In the genomic region with DNA sequence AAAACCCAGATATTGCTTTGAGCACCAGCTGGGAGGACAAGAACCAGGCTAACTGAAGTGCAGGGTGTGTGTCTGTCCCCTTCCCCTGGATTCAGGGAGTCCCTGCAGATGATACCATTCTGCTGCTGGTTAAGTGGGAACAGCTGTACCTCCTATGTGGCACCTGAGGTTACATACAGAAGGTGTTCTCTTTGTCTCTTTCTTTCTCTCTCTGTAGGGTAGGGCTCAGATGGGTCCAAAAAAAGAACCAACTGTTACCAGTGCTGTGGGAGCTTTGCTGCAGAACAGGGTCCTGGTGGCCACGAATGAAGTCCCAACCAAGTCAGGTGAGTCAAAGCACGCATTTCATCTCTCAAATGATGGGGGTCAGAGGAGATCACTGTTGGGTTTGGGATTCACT, we compare ENCODE assay signal across 20 cellular contexts. TPM values are rescaled to one million over a fixed set of nuclear protein-coding genes. Genes with fewer than 3 reads are reported as not detected.
"Had no signal": no experiment of that assay in that cellular context is flagged by ENCODE, and none has a peak within 500 bp of the region (broad histone marks: within the 10 kb centered on the region; RNA-seq: fewer than 3 reads in every experiment).

No MANE protein-coding gene starts in this region.

- ATAC-seq: natural killer cell, T-cell had no signal

- H3K9me3 Mint-ChIP-seq: natural killer cell; stimulated activated naive CD8-positive, alpha-beta T cell treated with anti-CD3 and anti-CD28 coated beads, Interleukin-15, Interleukin-2, amounts not matched to agents 100 ng/mL and 50 ng/mL, for 24 hours; T-cell had no signal

- H3K4me1 Mint-ChIP-seq: natural killer cell had no signal

- H3K36me3 ChIP-seq: lower lobe of right lung, prostate gland, right lobe of liver, thoracic aorta had no signal

- H3K27ac Mint-ChIP-seq: activated CD8-positive, alpha-beta T cell treated with anti-CD3 and anti-CD28 coated beads for 36 hours; activated T-cell treated with anti-CD3 and anti-CD28 coated beads, Interleukin-2, amount 50 U/mL, for 72 hours; natural killer cell; stimulated activated naive CD8-positive, alpha-beta T cell treated with anti-CD3 and anti-CD28 coated beads, Interleukin-15, Interleukin-2, amounts not matched to agents 100 ng/mL and 50 ng/mL, for 24 hours; T-cell had no signal

- H3K27ac ChIP-seq: epithelial cell of prostate, prostate gland, right lobe of liver, VCaP had no signal

- H3K27me3 Mint-ChIP-seq: activated CD8-positive, alpha-beta T cell treated with anti-CD3 and anti-CD28 coated beads for 36 hours; stimulated activated naive CD8-positive, alpha-beta T cell treated with anti-CD3 and anti-CD28 coated beads, Interleukin-15, Interleukin-2, amounts not matched to agents 100 ng/mL and 50 ng/mL, for 24 hours; T-cell had no signal

- H3K4me3 Mint-ChIP-seq: activated CD8-positive, alpha-beta T cell treated with anti-CD3 and anti-CD28 coated beads for 36 hours; activated T-cell treated with anti-CD3 and anti-CD28 coated beads, Interleukin-2, amount 50 U/mL, for 72 hours; natural killer cell; stimulated activated naive CD8-positive, alpha-beta T cell treated with anti-CD3 and anti-CD28 coated beads, Interleukin-15, Interleukin-2, amounts not matched to agents 100 ng/mL and 50 ng/mL, for 24 hours; T-cell had no signal

- DNase-seq: activated CD8-positive, alpha-beta memory T cell treated with anti-CD3 and anti-CD28 coated beads, Interleukin-2, amount 50 U/mL, for 4 hours; activated CD8-positive, alpha-beta T cell treated with anti-CD3 and anti-CD28 coated beads for 36 hours; activated gamma-delta T cell treated with Interleukin-2 at 50 U/mL for 16 hours; activated T-cell treated with anti-CD3 and anti-CD28 coated beads, Interleukin-2, amount 50 U/mL, for 72 hours; caudate nucleus; cortex of kidney; effector memory CD4-positive, alpha-beta T cell; lower lobe of right lung; natural killer cell; occipital lobe; right lobe of liver; stimulated activated CD4-positive, alpha-beta T cell treated with anti-CD3 and anti-CD28 coated beads, Interleukin-2, amount 100 ng/mL, for 48 hours; T-cell; T1000 had no signal

- H3K4me3 ChIP-seq: lower lobe of right lung, prostate gland, right lobe of liver had no signal

- H3K4me1 ChIP-seq: prostate gland, right lobe of liver had no signal

- H3K36me3 Mint-ChIP-seq: natural killer cell had no signal

- H3K27me3 ChIP-seq: right lobe of liver had no signal

- H3K9me3 ChIP-seq: lower lobe of right lung, prostate gland, right lobe of liver, thoracic aorta had no signal

RNA-seq across cellular contexts. Expression of gene ZC2HC1B, which starts 38.6 kb away (rescaled TPM):
- total RNA-seq: activated CD8-positive, alpha-beta T cell treated with anti-CD3 and anti-CD28 coated beads for 36 hours; activated T-cell treated with anti-CD3 and anti-CD28 coated beads, Interleukin-2, amount 50 U/mL, for 72 hours; lower lobe of right lung; mononuclear cell; natural killer cell; right lobe of liver; T-cell; thoracic aorta had no signal
